ENCODE assay signal across 22 cellular contexts in the genomic region with DNA sequence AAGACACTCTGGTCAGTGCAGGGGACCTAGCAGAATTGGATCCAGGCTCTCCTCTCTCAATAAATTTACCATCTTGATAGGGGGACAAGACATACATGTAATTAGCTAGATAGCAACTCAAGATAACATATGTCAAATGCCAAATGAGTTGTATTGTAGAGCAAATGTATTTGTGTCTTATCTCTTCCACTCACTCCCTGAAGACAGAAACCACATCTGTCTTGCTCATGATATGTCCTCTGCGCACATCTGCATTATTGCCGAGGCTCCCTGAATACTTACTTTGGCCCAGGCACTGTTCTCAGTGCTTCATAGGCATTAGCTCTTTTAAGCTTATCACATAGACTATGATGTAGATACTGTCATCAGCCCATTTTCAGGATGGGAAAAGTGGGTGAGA.
"Had no signal": no experiment of that assay in that cellular context is flagged by ENCODE, and none has a peak within 500 bp of the region (broad histone marks: within the 10 kb centered on the region; RNA-seq: fewer than 3 reads in every experiment).

No MANE protein-coding gene starts in this region.

- H3K4me3 ChIP-seq: gastrocnemius medialis, lower lobe of right lung, ovary, smooth muscle cell, tibial artery had no signal

- DNase-seq: effector CD8-positive, alpha-beta T cell; endodermal cell; foreskin fibroblast; gastrocnemius medialis; head of caudate nucleus; hippocampal formation; left ventricle myocardium superior; lower lobe of right lung; natural killer cell; occipital lobe; ovary; stimulated activated CD4-positive, alpha-beta T cell treated with anti-CD3 and anti-CD28 coated beads, Interleukin-12 subunit alpha, Interleukin-12 subunit beta, amount 100 ng/mL, for 4 hours; stimulated activated CD4-positive, alpha-beta T cell treated with anti-CD3 and anti-CD28 coated beads, Interleukin-1b, Interleukin-23, amount 100 ng/mL, for 48 hours; stimulated activated CD4-positive, alpha-beta T cell treated with anti-CD3 and anti-CD28 coated beads, Interleukin-4, amount 100 ng/mL, for 1 hour; stimulated activated CD8-positive, alpha-beta memory T cell treated with anti-CD3 and anti-CD28 coated beads, Interleukin-4, amount 100 ng/mL, for 48 hours; stimulated activated naive CD4-positive, alpha-beta T cell; stimulated activated naive CD8-positive, alpha-beta T cell treated with anti-CD3 and anti-CD28 coated beads, Interleukin-15, amount 100 ng/mL, for 72 hours; tibial artery had no signal

- H3K27me3 ChIP-seq: gastrocnemius medialis, ovary, tibial artery had no signal

- H3K4me2 ChIP-seq: smooth muscle cell had no signal

- H3K36me3 ChIP-seq: gastrocnemius medialis, lower lobe of right lung, ovary, tibial artery had no signal

- H3K9me3 ChIP-seq: gastrocnemius medialis, lower lobe of right lung, ovary, tibial artery had no signal

- H3K27ac ChIP-seq: epithelial cell of prostate, gastrocnemius medialis, lower lobe of right lung, ovary, tibial artery had no signal

- FAIRE-seq: colon, keratinocyte had no signal

- H3K4me1 ChIP-seq: gastrocnemius medialis, lower lobe of right lung had no signal
